ENCODE assay signal across 11 cellular contexts in genomic region chr2:200603972-200604371, GRCh38. TPM values are rescaled to one million over a fixed set of nuclear protein-coding genes. Genes with fewer than 3 reads are reported as not detected.
DNase-seq lines count a peak whose midpoint lies in the region; ATAC-seq and TF ChIP-seq lines count a peak whose summit lies in the region.
"Had no signal": no experiment of that assay in that cellular context is flagged by ENCODE, and none has a peak within 500 bp of the region (broad histone marks: within the 10 kb centered on the region; RNA-seq: fewer than 3 reads in every experiment).

No MANE protein-coding gene starts in this region.

- peak overlapping the region; percentile 95 for H3K27ac Mint-ChIP-seq in MCF 10A (ENCODE audit: low read depth, unreplicated experiment)
- H3K27ac Mint-ChIP-seq: activated naive CD8-positive, alpha-beta T cell treated with anti-CD3 and anti-CD28 coated beads, Interleukin-2, amount 10 ng/mL, durations not matched to agents 7 days and 5 days; memory B cell had no signal

- no peaks in the 10 kb centered on the region for H3K9me3 ChIP-seq in breast epithelium
- H3K9me3 ChIP-seq in stomach, result no peaks in the 10 kb centered on the region

- no TSS peak for BruUV-seq in MCF 10A (replicated peaks; lab: Mats Ljungman, UMichigan)

- no peak for ATAC-seq in HG03565 (IDR thresholded peaks at IDR 0.05; ENCODE audit: unreplicated experiment)

- no peak for TF ChIP-seq EP300 in stomach (IDR thresholded peaks at IDR 0.05)

- H3K27me3 ChIP-seq in breast epithelium, result no peaks in the 10 kb centered on the region
- peaks cover 0 to 3% (median 0%) of the 10 kb centered on the region in 3 donors for H3K27me3 ChIP-seq in stomach

- no peak overlapping the region for H3K4me3 ChIP-seq in breast epithelium
- H3K4me3 ChIP-seq in WI38 (ENCODE audit: low read depth, low read length), result peak overlapping the region; percentile 15; the same call in 1 of the 2 replicates
- H3K4me3 ChIP-seq in fibroblast of villous mesenchyme (ENCODE audit: low read depth, low read length), result no peak overlapping the region
- H3K4me3 ChIP-seq in stomach, result no peak overlapping the region

- POLR2A ChIA-PET in MCF 10A (lab: Yijun Ruan, JAX), result interaction anchor here (0.6 to 1.2 kb wide), 6 partner anchors 11 to 260 kb away, joined by 3 to 4 read pairs (median 4); partner anchors contain the start of gene CLK1

- no peaks in the 10 kb centered on the region for H3K9me3 Mint-ChIP-seq in MCF 10A (ENCODE audit: unreplicated experiment)

- TF ChIP-seq CTCF in MCF 10A (IDR thresholded peaks at IDR 0.05; ENCODE audit: unreplicated experiment) (no peak), breast epithelium (IDR thresholded peaks at IDR 0.05) (no peak), WI38 (IDR thresholded peaks at IDR 0.05; ENCODE audit: low read depth, low read length) (no peak), fibroblast of villous mesenchyme (IDR thresholded peaks at IDR 0.05; ENCODE audit: insufficient read depth, low read depth, low read length) (no peak), stomach (IDR thresholded peaks at IDR 0.05) (no peak)

- 78 to 86% (median 83%) methylated on average over 3 of the region's 3 CpGs for WGBS in stomach, 5 donors

- H3K4me1 ChIP-seq in breast epithelium (no peaks in the 10 kb centered on the region), stomach (no peaks in the 10 kb centered on the region)

- peak overlapping the region; percentile 13 for H3K4me3 Mint-ChIP-seq in MCF 10A (ENCODE audit: unreplicated experiment)
- H3K4me3 Mint-ChIP-seq: activated naive CD8-positive, alpha-beta T cell treated with anti-CD3 and anti-CD28 coated beads, Interleukin-2, amount 10 ng/mL, durations not matched to agents 7 days and 5 days; memory B cell had no signal

- H3K27ac ChIP-seq in breast epithelium, result no peak overlapping the region
- H3K27ac ChIP-seq in stomach, result no peak overlapping the region

- no peaks in the 10 kb centered on the region for H3K36me3 ChIP-seq in breast epithelium
- peaks cover 0 to 55% (median 18%) of the 10 kb centered on the region in 4 donors for H3K36me3 ChIP-seq in stomach

- intact Hi-C loops in MCF 10A (cut with micrococcal nuclease), result no loop called here
- intact Hi-C loops in breast epithelium (cut with DNase I; ENCODE audit: low total_unique reads), result no loop called here
- intact Hi-C loops in stomach (cut with DNase I; ENCODE audit: low total_unique reads), result no loop called here

- TF ChIP-seq POLR2A in breast epithelium (IDR thresholded peaks at IDR 0.05) (no peak), stomach (IDR thresholded peaks at IDR 0.05) (no peak)

- no peaks in the 10 kb centered on the region for H3K27me3 Mint-ChIP-seq in MCF 10A (ENCODE audit: insufficient read depth, unreplicated experiment)

- peaks cover 32% of the 10 kb centered on the region for H3K4me1 Mint-ChIP-seq in MCF 10A (ENCODE audit: insufficient read depth, unreplicated experiment)
- H3K4me1 Mint-ChIP-seq: activated naive CD8-positive, alpha-beta T cell treated with anti-CD3 and anti-CD28 coated beads, Interleukin-2, amount 10 ng/mL, durations not matched to agents 7 days and 5 days; memory B cell had no signal

- DNase-seq in MCF 10A (ENCODE audit: unreplicated experiment), result peak; percentile 64
- no peak for DNase-seq in breast epithelium (ENCODE audit: low spot score in 2 of 2)
- peak; percentile 61 for DNase-seq in fibroblast of villous mesenchyme (ENCODE audit: low read depth)
- DNase-seq in Kasumi-1 (lab: John Stamatoyannopoulos, UW), result no peak
- no peak for DNase-seq in activated effector memory CD4-positive, alpha-beta T cell treated with anti-CD3 and anti-CD28 coated beads, Interleukin-2, amount 50 U/mL, for 16 hours
- DNase-seq in stomach, result no peak
- DNase-seq: activated naive CD8-positive, alpha-beta T cell treated with anti-CD3 and anti-CD28 coated beads, Interleukin-2, amount 10 ng/mL, durations not matched to agents 7 days and 5 days; NCI-H2227 treated with DMSO at 0.1 percent for 48 hours had no signal

- H3K36me3 Mint-ChIP-seq in MCF 10A (ENCODE audit: insufficient read depth, unreplicated experiment), result no peaks in the 10 kb centered on the region
- H3K36me3 Mint-ChIP-seq: activated naive CD8-positive, alpha-beta T cell treated with anti-CD3 and anti-CD28 coated beads, Interleukin-2, amount 10 ng/mL, durations not matched to agents 7 days and 5 days; memory B cell had no signal

- CTCF ChIA-PET in MCF 10A (lab: Yijun Ruan, JAX), result interaction anchor here (0.6 to 5.6 kb wide), 4 partner anchors 12 to 297 kb away, joined by 3 to 48 read pairs (median 3); no protein-coding TSS in a partner anchor

RNA-seq across cellular contexts. Expression of gene AOX1, which starts 18.2 kb away (rescaled TPM):
- 54.0 and 76.6 TPM in 2 replicates for total RNA-seq in MCF 10A (2022)
- total RNA-seq in breast epithelium, result 100 to 1,000 TPM in 2 of 3 donors, 10 to 100 TPM in 1; 100.0 to 611 (median 111) TPM
- total RNA-seq in fibroblast of villous mesenchyme, result 17.7 and 57.4 TPM in 2 replicates
- 100 to 1,000 TPM in 1 of 5 donors, 10 to 100 TPM in 2, 1 to 10 TPM in 2; 6.4 to 303 (median 12.9) TPM for total RNA-seq in stomach
- polyA plus RNA-seq in stomach, result 10 to 100 TPM in 1 of 3 donors, 1 to 10 TPM in 2; 9.4 to 11.5 (median 9.7) TPM
- total RNA-seq: activated naive CD8-positive, alpha-beta T cell treated with anti-CD3 and anti-CD28 coated beads, Interleukin-2, amount 10 ng/mL, durations not matched to agents 7 days and 5 days had no signal

Comparison
In these comparisons a context has a peak if more than half of its experiments do, and no peak if none do; other contexts are left out.
1. DNase-seq: peak in MCF 10A (single experiment) and fibroblast of villous mesenchyme (single experiment); none in breast epithelium (0 of 2), Kasumi-1 (0 of 2), activated effector memory CD4-positive, alpha-beta T cell treated with anti-CD3 and anti-CD28 coated beads, Interleukin-2, amount 50 U/mL, for 16 hours (single experiment) and stomach (single experiment).